ENCODE assay signal across 8 cellular contexts in genomic region chr22:41800348-41801146, GRCh38. TPM values are rescaled to one million over a fixed set of nuclear protein-coding genes. Genes with fewer than 3 reads are reported as not detected.
A peak's percentile ranks its signal among the peaks of the same experiment; 100 is the strongest.
DNase-seq lines count a peak whose midpoint lies in the region; ATAC-seq and TF ChIP-seq lines count a peak whose summit lies in the region.

Gene CCDC134 (plus strand): TSS chr22:41800679. CDS start chr22:41808891, 8,212 bp downstream.

- no peak for TF ChIP-seq CTCF in HCT116 (IDR thresholded peaks at IDR 0.05 in 2 of 3, conservative IDR thresholded peaks at IDR 0.05 in 1 of 3; ENCODE audit: borderline replicate concordance in 1 of 3, insufficient read depth in 1 of 3, low read depth in 2 of 3, low read length in 2 of 3)

- BruUV-seq in HCT116 (replicated peaks; lab: Mats Ljungman, UMichigan), result TSS peak; percentile 74

- peak within 1 kb of the TSS; percentile 66 to 93 for H3K4me3 ChIP-seq in HCT116 (replicated peaks in 1 of 2; ENCODE audit: low read depth in 1 of 2, low read length in 2 of 2)

- ATAC-seq in HCT116 (peak; percentile 99), SK-N-SH treated with all-trans-retinoic acid at 6 μM for 48 hours (peak; percentile 99)

- no peak within 1 kb of the TSS for H2AFZ ChIP-seq in HCT116 (ENCODE audit: low read depth, low read length, poor library complexity, severe bottlenecking)

- H4K20me1 ChIP-seq in HCT116 (ENCODE audit: insufficient read depth), result no peaks in the 10 kb centered on the region

- intact Hi-C loops in HCT116 (cut with micrococcal nuclease), result no loop called here

- no peaks in the 10 kb centered on the region for H3K36me3 ChIP-seq in HCT116 (ENCODE audit: control insufficient read depth in 1 of 2, insufficient read depth in 2 of 2, low read length in 2 of 2)

- DNase-seq in GF-D8 (lab: John Stamatoyannopoulos, UW) (peak; percentile 92), HCT116 (ENCODE audit: low read depth, low spot score) (peak; percentile 41), NAMALWA (ENCODE audit: low spot score) (peak; percentile 89), germinal center (ENCODE audit: low spot score) (peak; percentile 98), occipital lobe (lab: John Stamatoyannopoulos, UW) (peak; percentile 87)
- DNase-seq in activated naive CD4-positive, alpha-beta T cell treated with anti-CD3 and anti-CD28 coated beads, Interleukin-2, amount 50 U/mL, for 16 hours, result peak; percentile 92

- no peaks in the 10 kb centered on the region for H3K27me3 ChIP-seq in HCT116 (ENCODE audit: insufficient read depth, low read length)

- peak within 1 kb of the TSS; percentile 85 for H3K9ac ChIP-seq in HCT116 (ENCODE audit: low read length)

- H3K9me2 ChIP-seq in HCT116 (ENCODE audit: insufficient read depth), result no peaks in the 10 kb centered on the region

- H3K9me3 ChIP-seq in HCT116 (ENCODE audit: control insufficient read depth in 1 of 2, insufficient read depth in 1 of 2, low read depth in 1 of 2, low read length in 2 of 2), result no peaks in the 10 kb centered on the region

- CTCF ChIA-PET in HCT116 (lab: Charles Lee), result interaction anchor here (0.7 to 2.5 kb wide), 5 partner anchors 38 to 134 kb away, joined by 3 to 12 read pairs (median 3); no protein-coding TSS in a partner anchor

- peaks cover 36% of the 10 kb centered on the region for H3K79me2 ChIP-seq in HCT116 (ENCODE audit: insufficient read depth, low read length)

- H3K27ac ChIP-seq in HCT116 (ENCODE audit: low read depth, low read length), result peak within 1 kb of the TSS; percentile 82
- H3K27ac ChIP-seq in temporal lobe (ENCODE audit: low read depth, low read length), result peak within 1 kb of the TSS; percentile 92

- peak within 1 kb of the TSS; percentile 78 for H3K4me2 ChIP-seq in HCT116 (ENCODE audit: low read length)

- H3K4me1 ChIP-seq in HCT116 (ENCODE audit: control insufficient read depth in 1 of 2, insufficient read depth in 2 of 2, low read length in 2 of 2), result peaks cover 11 to 20% of the 10 kb centered on the region in 2 experiments

- TF ChIP-seq RAD21 in HCT116 (IDR thresholded peaks at IDR 0.05; ENCODE audit: low read depth), result no peak

- RAD21 ChIA-PET in HCT116 (lab: Charles Lee; ENCODE audit: low non-redundant PET in 1 of 2, low total read pairs in 2 of 2, uncharacterized antibody in 2 of 2, unreplicated experiment in 2 of 2), result interaction anchor here (0.7 to 1.1 kb wide), 3 partner anchors 54 to 103 kb away, joined by 3 to 4 read pairs (median 3); no protein-coding TSS in a partner anchor

- POLR2A ChIA-PET in HCT116 (lab: Charles Lee), result interaction anchor here (0.7 to 1.8 kb wide), 10 partner anchors 10 to 103 kb away, joined by 3 to 8 read pairs (median 4); partner anchors contain the start of gene SREBF2

- TF ChIP-seq POLR2A in HCT116 (IDR thresholded peaks at IDR 0.05; ENCODE audit: borderline replicate concordance, extremely low read depth, insufficient read depth, insufficient read length), result peak; percentile 93

TF ChIP-seq in HCT116, 20 proteins besides CTCF, POLR2A, EP300 and RAD21 (continues in another document):
- TF ChIP-seq SP1 (IDR thresholded peaks at IDR 0.05; ENCODE audit: low read depth) (peak; percentile 55), ZFX (IDR thresholded peaks at IDR 0.05) (peak; percentile 21; the same call in 1 of the 2 replicates), SIN3A (IDR thresholded peaks at IDR 0.05; ENCODE audit: low read depth) (peak; percentile 82), EGR1 (IDR thresholded peaks at IDR 0.05; ENCODE audit: low read depth) (no peak), CEBPB (IDR thresholded peaks at IDR 0.05; ENCODE audit: low read depth) (no peak), EZH2phosphoT487 (IDR thresholded peaks at IDR 0.05; ENCODE audit: borderline replicate concordance) (no peak), TCF7L2 (IDR thresholded peaks at IDR 0.05; ENCODE audit: borderline replicate concordance, extremely low read depth, insufficient read depth, insufficient read length) (no peak), ATF3 (IDR thresholded peaks at IDR 0.05) (no peak), CBX3 (IDR thresholded peaks at IDR 0.05; ENCODE audit: low read depth) (0 out of 2 replicates have a peak, but pooled peaks have one; percentile 13), FOSL1 (IDR thresholded peaks at IDR 0.05; ENCODE audit: low read depth) (no peak), YY1 (IDR thresholded peaks at IDR 0.05; ENCODE audit: extremely low read depth, insufficient replicate concordance, low read depth, low read length) (no peak), POLR2AphosphoS5 (IDR thresholded peaks at IDR 0.05; ENCODE audit: low read depth, low read length) (peak; percentile 96)

TF ChIP-seq in SK-N-SH treated with all-trans-retinoic acid at 6 μM for 48 hours, 23 proteins besides CTCF, POLR2A, EP300 and RAD21:
- TF ChIP-seq ESRRG (CRISPR knock-in tag; IDR thresholded peaks at IDR 0.05) (no peak), ZNF565 (CRISPR knock-in tag; conservative IDR thresholded peaks at IDR 0.05; ENCODE audit: low read depth) (no peak), ZFP3 (CRISPR knock-in tag; IDR thresholded peaks at IDR 0.05) (no peak), GLIS3 (CRISPR knock-in tag; IDR thresholded peaks at IDR 0.05) (no peak), ZFP30 (CRISPR knock-in tag; IDR thresholded peaks at IDR 0.05) (no peak), OSR1 (CRISPR knock-in tag; IDR thresholded peaks at IDR 0.05) (no peak), TSHZ2 (CRISPR knock-in tag; IDR thresholded peaks at IDR 0.05) (no peak), BACH2 (CRISPR knock-in tag; IDR thresholded peaks at IDR 0.05; ENCODE audit: borderline replicate concordance) (no peak), TOX (CRISPR knock-in tag; IDR thresholded peaks at IDR 0.05; ENCODE audit: borderline replicate concordance) (no peak)
- TF ChIP-seq, protein P1, sequence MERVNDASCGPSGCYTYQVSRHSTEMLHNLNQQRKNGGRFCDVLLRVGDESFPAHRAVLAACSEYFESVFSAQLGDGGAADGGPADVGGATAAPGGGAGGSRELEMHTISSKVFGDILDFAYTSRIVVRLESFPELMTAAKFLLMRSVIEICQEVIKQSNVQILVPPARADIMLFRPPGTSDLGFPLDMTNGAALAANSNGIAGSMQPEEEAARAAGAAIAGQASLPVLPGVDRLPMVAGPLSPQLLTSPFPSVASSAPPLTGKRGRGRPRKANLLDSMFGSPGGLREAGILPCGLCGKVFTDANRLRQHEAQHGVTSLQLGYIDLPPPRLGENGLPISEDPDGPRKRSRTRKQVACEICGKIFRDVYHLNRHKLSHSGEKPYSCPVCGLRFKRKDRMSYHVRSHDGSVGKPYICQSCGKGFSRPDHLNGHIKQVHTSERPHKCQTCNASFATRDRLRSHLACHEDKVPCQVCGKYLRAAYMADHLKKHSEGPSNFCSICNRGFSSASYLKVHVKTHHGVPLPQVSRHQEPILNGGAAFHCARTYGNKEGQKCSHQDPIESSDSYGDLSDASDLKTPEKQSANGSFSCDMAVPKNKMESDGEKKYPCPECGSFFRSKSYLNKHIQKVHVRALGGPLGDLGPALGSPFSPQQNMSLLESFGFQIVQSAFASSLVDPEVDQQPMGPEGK (CRISPR knock-in tag; IDR thresholded peaks at IDR 0.05; ENCODE audit: borderline replicate concordance), result no peak

RNA-seq across cellular contexts. Expression of gene CCDC134, which starts in this region (rescaled TPM):
- 15.8 TPM for total RNA-seq in HCT116 (2021; ENCODE audit: unreplicated experiment)
- 5.0 and 5.7 TPM in 2 replicates for polyA plus RNA-seq in HCT116 (2012)
- 12.2 TPM for total RNA-seq in occipital lobe
- total RNA-seq in temporal lobe, result 7.1 TPM

Comparison
In these comparisons a context has a peak if more than half of its experiments do, and no peak if none do; other contexts are left out.
1. Peak in every context shown above with its lines: DNase-seq, ATAC-seq, H3K4me3 ChIP-seq and H3K27ac ChIP-seq.
2. DNase-seq: peak in every context shown above with its lines; median percentile 98 in germinal center; 92 in GF-D8; 92 in activated naive CD4-positive, alpha-beta T cell treated with anti-CD3 and anti-CD28 coated beads, Interleukin-2, amount 50 U/mL, for 16 hours; 89 in NAMALWA; 87 in occipital lobe; 41 in HCT116.